Comparison of ENCODE assay signal across 26 cellular contexts in genomic region chr2:211877061-211877460, GRCh38.
"Had no signal": no experiment of that assay in that cellular context is flagged by ENCODE, and none has a peak within 500 bp of the region (broad histone marks: within the 10 kb centered on the region; RNA-seq: fewer than 3 reads in every experiment).

No MANE protein-coding gene starts in this region.

- H3K27me3 ChIP-seq: ascending aorta, breast epithelium, esophagus squamous epithelium, pancreas, sigmoid colon, spleen, suprapubic skin, tibial artery had no signal

- H3K4me3 Mint-ChIP-seq: activated B cell treated with CpG ODN at 0.5 μM for 24 hours; activated CD4-positive, alpha-beta T cell treated with anti-CD3 and anti-CD28 coated beads for 36 hours; activated naive CD8-positive, alpha-beta T cell; dendritic cell treated with granulocyte-macrophage colony-stimulating factor and Interleukin-4, amounts not matched to agents 40 ng/mL and 50 ng/mL, for 4 days; T-helper 2 cell treated with Interferon-gamma antibody and Interleukin-4, amounts not matched to agents 5 μg/mL and 100 μg/mL, for 36 hours had no signal

- H3K9me3 Mint-ChIP-seq: activated B cell treated with CpG ODN at 0.5 μM for 24 hours; dendritic cell treated with granulocyte-macrophage colony-stimulating factor and Interleukin-4, amounts not matched to agents 40 ng/mL and 50 ng/mL, for 4 days; T-helper 2 cell treated with Interferon-gamma antibody and Interleukin-4, amounts not matched to agents 5 μg/mL and 100 μg/mL, for 36 hours had no signal

- ATAC-seq: activated CD4-positive, alpha-beta T cell treated with anti-CD3 and anti-CD28 coated beads for 36 hours; pancreas had no signal

- DNase-seq: activated B cell treated with CpG ODN at 0.5 μM for 24 hours; activated CD4-positive, alpha-beta T cell treated with anti-CD3 and anti-CD28 coated beads for 36 hours; activated effector memory CD4-positive, alpha-beta T cell treated with Interleukin-2 at 50 U/mL for 16 hours; activated naive CD4-positive, alpha-beta T cell treated with Interleukin-2 at 50 U/mL for 16 hours; activated T-cell treated with anti-CD3 and anti-CD28 coated beads for 4 hours; central memory CD4-positive, alpha-beta T cell; effector CD4-positive, alpha-beta T cell; esophagus squamous epithelium; islet precursor cell; left ventricle myocardium inferior; pancreas; retina; sigmoid colon; spleen; stimulated activated naive CD4-positive, alpha-beta T cell; T-helper 1 cell; tibial artery had no signal

- H3K4me1 ChIP-seq: ascending aorta, breast epithelium, esophagus squamous epithelium, left ventricle myocardium inferior, pancreas, prostate gland, sigmoid colon, spleen, suprapubic skin, tibial artery had no signal

- H3K27ac Mint-ChIP-seq: activated B cell treated with CpG ODN at 0.5 μM for 24 hours; activated CD4-positive, alpha-beta T cell treated with anti-CD3 and anti-CD28 coated beads for 36 hours; activated naive CD8-positive, alpha-beta T cell; dendritic cell treated with granulocyte-macrophage colony-stimulating factor and Interleukin-4, amounts not matched to agents 40 ng/mL and 50 ng/mL, for 4 days; T-helper 2 cell treated with Interferon-gamma antibody and Interleukin-4, amounts not matched to agents 5 μg/mL and 100 μg/mL, for 36 hours had no signal

- H3K9me3 ChIP-seq: ascending aorta, breast epithelium, esophagus squamous epithelium, left ventricle myocardium inferior, pancreas, prostate gland, sigmoid colon, spleen, suprapubic skin, tibial artery had no signal

- H3K36me3 Mint-ChIP-seq: activated naive CD8-positive, alpha-beta T cell had no signal

- H3K27me3 Mint-ChIP-seq: activated B cell treated with CpG ODN at 0.5 μM for 24 hours; activated CD4-positive, alpha-beta T cell treated with anti-CD3 and anti-CD28 coated beads for 36 hours; activated naive CD8-positive, alpha-beta T cell; dendritic cell treated with granulocyte-macrophage colony-stimulating factor and Interleukin-4, amounts not matched to agents 40 ng/mL and 50 ng/mL, for 4 days had no signal

- H3K36me3 ChIP-seq: ascending aorta, breast epithelium, esophagus squamous epithelium, left ventricle myocardium inferior, pancreas, prostate gland, sigmoid colon, spleen, suprapubic skin, tibial artery had no signal

- H3K4me1 Mint-ChIP-seq: activated B cell treated with CpG ODN at 0.5 μM for 24 hours; activated CD4-positive, alpha-beta T cell treated with anti-CD3 and anti-CD28 coated beads for 36 hours had no signal

- H3K4me3 ChIP-seq: ascending aorta, breast epithelium, esophagus squamous epithelium, left ventricle myocardium inferior, lung, pancreas, prostate gland, sigmoid colon, spleen, suprapubic skin, tibial artery had no signal

- H3K27ac ChIP-seq: ascending aorta, breast epithelium, epithelial cell of prostate, esophagus squamous epithelium, left ventricle myocardium inferior, pancreas, prostate gland, sigmoid colon, spleen, suprapubic skin, tibial artery had no signal
